8 cellular contexts compared by ENCODE assay signal in genomic region chr17:62968445-62968923, GRCh38. TPM values are rescaled to one million over a fixed set of nuclear protein-coding genes. Genes with fewer than 3 reads are reported as not detected.
DNase-seq lines count a peak whose midpoint lies in the region; ATAC-seq and TF ChIP-seq lines count a peak whose summit lies in the region.

No MANE protein-coding gene starts in this region.

- peak; percentile 71 for ATAC-seq in GM23338
- ATAC-seq in RWPE2 (ENCODE audit: low read depth) = peak; percentile 85
- ATAC-seq in left cardiac atrium = peak; percentile 33 to 46
- ATAC-seq in GM18873 (IDR thresholded peaks at IDR 0.05; ENCODE audit: low FRiP score, unreplicated experiment) = no peak

- H3K36me3 ChIP-seq in GM23338 (ENCODE audit: insufficient read depth) (no peaks in the 10 kb centered on the region), MM.1S (replicated peaks; ENCODE audit: insufficient read depth, low read length) (no peaks in the 10 kb centered on the region), RWPE2 (ENCODE audit: low read depth) (peaks cover 59% of the 10 kb centered on the region)

- H3K4me1 Mint-ChIP-seq in GM23338 = peaks cover 29% of the 10 kb centered on the region

- peaks cover 12% of the 10 kb centered on the region; the same call in 2 of the 3 replicates for H3K36me3 Mint-ChIP-seq in GM23338 (ENCODE audit: low read depth)

- H3K27ac ChIP-seq in GM23338 (ENCODE audit: low read depth) = no peak overlapping the region
- no peak overlapping the region for H3K27ac ChIP-seq in MM.1S (ENCODE audit: low read length)
- peak overlapping the region; percentile 83 for H3K27ac ChIP-seq in RWPE2 (ENCODE audit: poor library complexity, severe bottlenecking)

- peak; percentile 84 to 96 for TF ChIP-seq CTCF in GM23338 (conservative IDR thresholded peaks at IDR 0.05; ENCODE audit: low read depth in 2 of 2)
- peak; percentile 95 for TF ChIP-seq CTCF in MM.1S (IDR thresholded peaks at IDR 0.05; ENCODE audit: low read length)
- peak; percentile 98 for TF ChIP-seq CTCF in RWPE2 (IDR thresholded peaks at IDR 0.05; ENCODE audit: poor library complexity, severe bottlenecking)
- TF ChIP-seq CTCF in retinal pigment epithelial cell (conservative IDR thresholded peaks at IDR 0.05; ENCODE audit: low read depth, low read length) = peak; percentile 86

- DNase-seq in G401 (ENCODE audit: low spot score) (peak; percentile 68), GM23338 (ENCODE audit: low spot score) (peak; percentile 93), MM.1S (peak; percentile 85), RWPE2 (ENCODE audit: low spot score) (no peak), left cardiac atrium (no peak), retinal pigment epithelial cell (ENCODE audit: low read depth) (peak; percentile 69)
- peak; percentile 9 for DNase-seq in activated naive CD8-positive, alpha-beta T cell treated with anti-CD3 and anti-CD28 coated beads, Interleukin-2, amount 50 U/mL, for 16 hours (ENCODE audit: low read depth, low spot score)

- H3K79me2 ChIP-seq in GM23338 (replicated peaks; ENCODE audit: insufficient read depth) (no peaks in the 10 kb centered on the region; the same call in none of the 2 replicates), MM.1S (ENCODE audit: low read length) (no peaks in the 10 kb centered on the region)

- in situ Hi-C loops in G401 (cut with HindIII; ENCODE audit: low sequenced_read_pairs) = no loop called here

- no peak overlapping the region for H3K4me3 ChIP-seq in GM23338
- no peak overlapping the region for H3K4me3 ChIP-seq in MM.1S (ENCODE audit: low read length)
- peak overlapping the region; percentile 99 for H3K4me3 ChIP-seq in RWPE2 (ENCODE audit: severe bottlenecking)
- no peak overlapping the region for H3K4me3 ChIP-seq in retinal pigment epithelial cell (ENCODE audit: low read length)

- H3K4me1 ChIP-seq in GM23338 (ENCODE audit: insufficient read depth) (peaks cover 17% of the 10 kb centered on the region), MM.1S (ENCODE audit: low read length) (peaks cover 12% of the 10 kb centered on the region), RWPE2 (ENCODE audit: insufficient read depth, poor library complexity, severe bottlenecking) (peaks cover 30% of the 10 kb centered on the region)

- H3K4me2 ChIP-seq in GM23338 (no peak overlapping the region; the same call in 1 of the 2 replicates), MM.1S (ENCODE audit: low read depth, low read length) (peak overlapping the region; percentile 33)

- H3K9ac ChIP-seq in MM.1S (ENCODE audit: low read length) = no peak overlapping the region

- 0 out of 2 replicates have a peak, but pooled peaks cover 3% of the 10 kb centered on the region for H3F3A ChIP-seq in GM23338 (replicated peaks; ENCODE audit: low read depth)
- H3F3A ChIP-seq in MM.1S (ENCODE audit: insufficient read depth, low read length) = peaks cover 3% of the 10 kb centered on the region; the same call in 1 of the 2 replicates

- H3K9me3 ChIP-seq in MM.1S (replicated peaks; ENCODE audit: insufficient read depth, low read length) = no peaks in the 10 kb centered on the region
- H3K9me3 ChIP-seq in RWPE2 (ENCODE audit: severe bottlenecking) = no peaks in the 10 kb centered on the region

- peaks cover 20% of the 10 kb centered on the region; the same call in 2 of the 3 replicates for H3K9me3 Mint-ChIP-seq in GM23338

- H4K20me1 ChIP-seq in GM23338 (replicated peaks; ENCODE audit: insufficient read depth) = no peaks in the 10 kb centered on the region
- no peaks in the 10 kb centered on the region for H4K20me1 ChIP-seq in MM.1S (ENCODE audit: insufficient read depth, low read length)

- H2AFZ ChIP-seq in GM23338 (no peak overlapping the region), MM.1S (ENCODE audit: low read length) (no peak overlapping the region)

- intact Hi-C loops in left cardiac atrium (cut with DNase I) = loop anchor here in 1 of 2 donors (2.0 kb wide), 1 partner anchor 264 kb away; no protein-coding TSS in a partner anchor

- H3K9me2 ChIP-seq in GM23338 (ENCODE audit: insufficient read depth) = no peaks in the 10 kb centered on the region
- H3K9me2 ChIP-seq in MM.1S (replicated peaks; ENCODE audit: insufficient read depth, low read length) = no peaks in the 10 kb centered on the region

- H3K27me3 ChIP-seq in GM23338 (ENCODE audit: insufficient read depth) = peaks cover 36% of the 10 kb centered on the region
- H3K27me3 ChIP-seq in MM.1S (replicated peaks; ENCODE audit: insufficient read depth, low read length) = peaks cover 6% of the 10 kb centered on the region
- H3K27me3 ChIP-seq in RWPE2 (ENCODE audit: insufficient read depth, poor library complexity, severe bottlenecking) = no peaks in the 10 kb centered on the region

- peaks cover 20% of the 10 kb centered on the region for H3K27me3 Mint-ChIP-seq in GM23338 (ENCODE audit: insufficient read depth, low read depth, poor library complexity)

- H3K27ac Mint-ChIP-seq in GM23338 = no peak overlapping the region

- H3K4me3 Mint-ChIP-seq in GM23338 = 0 out of 3 replicates have a peak overlapping the region, but pooled peaks have one; percentile 8

TF ChIP-seq in GM23338, 12 proteins besides CTCF, POLR2A, EP300 and RAD21:
- TF ChIP-seq JUNB (IDR thresholded peaks at IDR 0.05; ENCODE audit: unreplicated experiment) (no peak), CREB1 (CRISPR knock-in tag; IDR thresholded peaks at IDR 0.05; ENCODE audit: low read depth) (0 out of 2 replicates have a peak, but pooled peaks have one; percentile 15)

RNA-seq across cellular contexts. Expression of gene TANC2, which starts 2.4 kb away (rescaled TPM):
- 0.71 and 3.6 TPM in 2 replicates for total RNA-seq in G401 (2014; rRNA removed; shearing (Covaris generic))
- 4.7 and 5.9 TPM in 2 replicates for total RNA-seq in GM23338 (2014; rRNA removed; shearing (Covaris generic))
- polyA plus RNA-seq in GM23338 (2016; fragmentation: Nextera tagmentation; extraction: Ambion mirVana) = 1.5 and 1.7 TPM in 2 replicates
- 10 to 100 TPM in 1 of 2 donors, 1 to 10 TPM in 1; 9.9 to 14.1 TPM for total RNA-seq in left cardiac atrium

Comparison
In these comparisons a context has a peak if more than half of its experiments do, and no peak if none do; other contexts are left out.
1. DNase-seq: peak in G401 (single experiment), GM23338 (single experiment), MM.1S (single experiment), activated naive CD8-positive, alpha-beta T cell treated with anti-CD3 and anti-CD28 coated beads, Interleukin-2, amount 50 U/mL, for 16 hours (single experiment) and retinal pigment epithelial cell (single experiment); none in RWPE2 (single experiment) and left cardiac atrium (single experiment).
2. Peak in every context shown above with its lines, with median percentiles within 50 percentile points of each other: CTCF ChIP-seq.